20 cellular contexts compared by ENCODE assay signal in the genomic region with DNA sequence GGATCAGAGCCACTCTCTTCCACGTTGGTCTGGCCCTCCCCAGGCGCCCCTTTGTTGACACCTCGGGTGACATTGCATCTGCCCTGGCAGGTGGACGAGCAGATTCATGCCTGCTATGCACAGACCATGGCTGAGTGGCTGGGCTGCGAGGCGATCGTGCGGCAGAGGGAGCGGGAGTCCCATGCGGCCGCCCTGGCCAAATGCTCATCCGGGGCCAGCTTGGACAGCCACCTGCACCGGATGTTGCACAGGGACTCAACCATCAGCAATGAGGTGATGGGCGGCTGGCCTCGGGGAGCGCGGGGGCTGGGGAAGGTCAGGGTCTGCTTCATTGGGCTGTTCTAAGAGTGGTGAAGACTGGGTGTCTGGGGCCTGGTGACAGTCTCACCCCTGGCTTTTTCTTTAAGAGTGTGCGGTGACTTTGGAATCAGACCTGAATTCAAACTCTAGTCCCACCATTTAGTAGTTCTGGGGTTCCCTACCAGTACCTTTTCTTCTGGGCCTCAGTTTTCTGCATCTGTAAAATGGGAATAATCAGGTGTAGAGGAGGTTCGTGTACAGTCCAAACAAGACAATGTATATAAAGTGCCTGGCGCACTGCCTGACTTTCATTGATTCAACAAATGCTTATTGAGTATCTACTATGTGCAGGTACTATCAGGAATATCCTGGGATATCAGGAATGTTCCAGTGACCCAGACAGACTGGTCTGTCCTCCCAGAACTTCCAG. TPM values are rescaled to one million over a fixed set of nuclear protein-coding genes. Genes with fewer than 3 reads are reported as not detected.
DNase-seq lines count a peak whose midpoint lies in the region; ATAC-seq and TF ChIP-seq lines count a peak whose summit lies in the region.
"Had no signal": no experiment of that assay in that cellular context is flagged by ENCODE, and none has a peak within 500 bp of the region (broad histone marks: within the 10 kb centered on the region; RNA-seq: fewer than 3 reads in every experiment).

No MANE protein-coding gene starts in this region.

- peaks cover 8% of the 10 kb centered on the region for H3K4me1 ChIP-seq in adipocyte (ENCODE audit: control insufficient read depth, insufficient read depth, low read length)
- H3K4me1 ChIP-seq in hepatocyte (ENCODE audit: insufficient read depth): peaks cover 12% of the 10 kb centered on the region
- peaks cover 13 to 17% of the 10 kb centered on the region in 2 donors for H3K4me1 ChIP-seq in gastrocnemius medialis
- no peaks in the 10 kb centered on the region for H3K4me1 ChIP-seq in CD4-positive, alpha-beta memory T cell (ENCODE audit: insufficient read depth, low read length)

- H3K4me3 ChIP-seq in adipocyte (ENCODE audit: low read length) (peak overlapping the region; percentile 65), hepatocyte (no peak overlapping the region), gastrocnemius medialis (peak overlapping the region in 1 of 4 donors; percentile 39)
- H3K4me3 ChIP-seq in CD4-positive, alpha-beta memory T cell (ENCODE audit: low read length in 2 of 2): no peak overlapping the region
- H3K4me3 ChIP-seq: GM12878, ovary had no signal

- no peaks in the 10 kb centered on the region for H3K79me2 ChIP-seq in hepatocyte

- H3K27ac ChIP-seq in hepatocyte (peak overlapping the region; percentile 84), gastrocnemius medialis (peak overlapping the region; percentile 82 to 88 (median 84))
- H3K27ac ChIP-seq in CD4-positive, alpha-beta memory T cell (ENCODE audit: low read depth, low read length): no peak overlapping the region

- TF ChIP-seq CTCF in Calu3 (IDR thresholded peaks at IDR 0.05; ENCODE audit: unreplicated experiment) (no peak), hepatocyte (IDR thresholded peaks at IDR 0.05; ENCODE audit: poor library complexity) (no peak), gastrocnemius medialis (IDR thresholded peaks at IDR 0.05 in 4 of 5, conservative IDR thresholded peaks at IDR 0.05 in 1 of 5) (no peak)

- no peak overlapping the region for H2AFZ ChIP-seq in hepatocyte

- peaks cover 18% of the 10 kb centered on the region for H3K4me1 Mint-ChIP-seq in Calu3 (ENCODE audit: low read depth, unreplicated experiment)
- no peaks in the 10 kb centered on the region for H3K4me1 Mint-ChIP-seq in CD4-positive, alpha-beta memory T cell
- H3K4me1 Mint-ChIP-seq: activated CD4-positive, alpha-beta T cell treated with anti-CD3 and anti-CD28 coated beads for 36 hours; activated naive CD8-positive, alpha-beta T cell treated with anti-CD3 and anti-CD28 coated beads, Interleukin-2, amount 10 ng/mL, durations not matched to agents 7 days and 5 days had no signal

- H3K9ac ChIP-seq in adipocyte (ENCODE audit: low read length): no peak overlapping the region

- POLR2A ChIA-PET in CD4-positive, alpha-beta memory T cell (lab: Charles Lee; ENCODE audit: partially characterized antibody): no interaction called here

- peaks cover 16% of the 10 kb centered on the region for H3K27me3 Mint-ChIP-seq in Calu3 (ENCODE audit: unreplicated experiment)
- H3K27me3 Mint-ChIP-seq in CD4-positive, alpha-beta memory T cell: no peaks in the 10 kb centered on the region
- H3K27me3 Mint-ChIP-seq: activated CD4-positive, alpha-beta T cell treated with anti-CD3 and anti-CD28 coated beads for 36 hours; activated naive CD8-positive, alpha-beta T cell treated with anti-CD3 and anti-CD28 coated beads, Interleukin-2, amount 10 ng/mL, durations not matched to agents 7 days and 5 days; type B pancreatic cell had no signal

- DNase-seq in Calu3: no peak
- no peak for DNase-seq in adipocyte (ENCODE audit: low read depth)
- DNase-seq in hepatocyte (ENCODE audit: low spot score): no peak
- no peak for DNase-seq in gastrocnemius medialis
- no peak for DNase-seq in middle frontal gyrus (ENCODE audit: extremely low spot score, low spot score)
- no peak for DNase-seq in CD4-positive, alpha-beta memory T cell
- no peak for DNase-seq in COR-L47 (lab: John Stamatoyannopoulos, UW)
- no peak for DNase-seq in anterior cingulate cortex (lab: John Stamatoyannopoulos, UW)
- DNase-seq: activated CD4-positive, alpha-beta T cell treated with anti-CD3 and anti-CD28 coated beads for 36 hours; activated naive CD8-positive, alpha-beta T cell treated with anti-CD3 and anti-CD28 coated beads, Interleukin-2, amount 10 ng/mL, durations not matched to agents 7 days and 5 days; cortex of kidney; EL; NCI-H1048 had no signal

- ATAC-seq in gastrocnemius medialis: no peak
- ATAC-seq: activated CD4-positive, alpha-beta T cell treated with anti-CD3 and anti-CD28 coated beads for 36 hours; GM12878 had no signal

- no peaks in the 10 kb centered on the region for H3K9me2 ChIP-seq in hepatocyte (replicated peaks; ENCODE audit: insufficient read depth)

- TF ChIP-seq POLR2A in gastrocnemius medialis (IDR thresholded peaks at IDR 0.05): no peak

- H3K36me3 Mint-ChIP-seq in Calu3 (ENCODE audit: insufficient read depth, unreplicated experiment): no peaks in the 10 kb centered on the region
- no peaks in the 10 kb centered on the region for H3K36me3 Mint-ChIP-seq in CD4-positive, alpha-beta memory T cell
- H3K36me3 Mint-ChIP-seq: activated naive CD8-positive, alpha-beta T cell treated with anti-CD3 and anti-CD28 coated beads, Interleukin-2, amount 10 ng/mL, durations not matched to agents 7 days and 5 days; CD14-positive monocyte; mesothelial cell of epicardium; type B pancreatic cell had no signal

- in situ Hi-C loops in gastrocnemius medialis (cut with MboI; ENCODE audit: low sequenced_read_pairs in 4 of 4): no loop called here

- H4K20me1 ChIP-seq in hepatocyte (ENCODE audit: insufficient read depth, poor library complexity, severe bottlenecking): no peaks in the 10 kb centered on the region

- H3K27ac Mint-ChIP-seq in Calu3 (ENCODE audit: unreplicated experiment): peak overlapping the region; percentile 86
- H3K27ac Mint-ChIP-seq in CD4-positive, alpha-beta memory T cell: no peak overlapping the region
- H3K27ac Mint-ChIP-seq: activated CD4-positive, alpha-beta T cell treated with anti-CD3 and anti-CD28 coated beads for 36 hours; activated naive CD8-positive, alpha-beta T cell treated with anti-CD3 and anti-CD28 coated beads, Interleukin-2, amount 10 ng/mL, durations not matched to agents 7 days and 5 days had no signal

- no peaks in the 10 kb centered on the region for H3K36me3 ChIP-seq in adipocyte (ENCODE audit: control insufficient read depth, insufficient read depth, low read length, severe bottlenecking)
- no peaks in the 10 kb centered on the region for H3K36me3 ChIP-seq in hepatocyte (replicated peaks; ENCODE audit: insufficient read depth, low read depth)
- H3K36me3 ChIP-seq in gastrocnemius medialis: no peaks in the 10 kb centered on the region
- H3K36me3 ChIP-seq in CD4-positive, alpha-beta memory T cell (ENCODE audit: insufficient read depth, low read length): no peaks in the 10 kb centered on the region
- H3K36me3 ChIP-seq: ovary had no signal

- H3K9me3 Mint-ChIP-seq in Calu3 (ENCODE audit: low read depth, unreplicated experiment): no peaks in the 10 kb centered on the region
- no peaks in the 10 kb centered on the region for H3K9me3 Mint-ChIP-seq in CD4-positive, alpha-beta memory T cell
- H3K9me3 Mint-ChIP-seq: activated naive CD8-positive, alpha-beta T cell treated with anti-CD3 and anti-CD28 coated beads, Interleukin-2, amount 10 ng/mL, durations not matched to agents 7 days and 5 days; CD14-positive monocyte; mesothelial cell of epicardium; type B pancreatic cell had no signal

- H3K4me2 ChIP-seq in hepatocyte: peak overlapping the region; percentile 65

- no peaks in the 10 kb centered on the region for H3K9me3 ChIP-seq in adipocyte (ENCODE audit: control insufficient read depth, low read length)
- no peaks in the 10 kb centered on the region for H3K9me3 ChIP-seq in hepatocyte (ENCODE audit: low read depth)
- H3K9me3 ChIP-seq in gastrocnemius medialis: no peaks in the 10 kb centered on the region
- H3K9me3 ChIP-seq in CD4-positive, alpha-beta memory T cell (ENCODE audit: control insufficient read depth in 1 of 2, low read length in 2 of 2): no peaks in the 10 kb centered on the region
- H3K9me3 ChIP-seq: ovary had no signal

- whole genome bisulfite sequencing in hepatocyte (ENCODE audit: low lambda C conversion rate, missing lambda C conversion rate): 96% methylated on average over 19 of the region's 20 CpGs

- intact Hi-C loops in Calu3 (cut with micrococcal nuclease; ENCODE audit: unreplicated experiment): no loop called here
- intact Hi-C loops in gastrocnemius medialis (cut with DNase I; ENCODE audit: low total_unique reads): loop anchor here (10.0 kb wide), 1 partner anchor 271 kb away; no protein-coding TSS in a partner anchor
- intact Hi-C loops in CD4-positive, alpha-beta memory T cell (cut with micrococcal nuclease): no loop called here

- no TSS peak for BruUV-seq in Calu3 (replicated peaks; lab: Mats Ljungman, UMichigan)

- peak overlapping the region; percentile 32 for H3K4me3 Mint-ChIP-seq in Calu3 (ENCODE audit: low read depth, unreplicated experiment)
- no peak overlapping the region for H3K4me3 Mint-ChIP-seq in CD4-positive, alpha-beta memory T cell
- H3K4me3 Mint-ChIP-seq: activated CD4-positive, alpha-beta T cell treated with anti-CD3 and anti-CD28 coated beads for 36 hours; activated naive CD8-positive, alpha-beta T cell treated with anti-CD3 and anti-CD28 coated beads, Interleukin-2, amount 10 ng/mL, durations not matched to agents 7 days and 5 days; mesothelial cell of epicardium; type B pancreatic cell had no signal

- CTCF ChIA-PET in Calu3 (lab: Charles Lee): no interaction called here
- CTCF ChIA-PET in CD4-positive, alpha-beta memory T cell (lab: Charles Lee; ENCODE audit: partially characterized antibody): no interaction called here

- peaks cover 5% of the 10 kb centered on the region for H3K27me3 ChIP-seq in adipocyte (replicated peaks; ENCODE audit: control insufficient read depth, insufficient read depth, low read length)
- H3K27me3 ChIP-seq in hepatocyte: no peaks in the 10 kb centered on the region
- H3K27me3 ChIP-seq in gastrocnemius medialis: no peaks in the 10 kb centered on the region
- H3K27me3 ChIP-seq in CD4-positive, alpha-beta memory T cell (ENCODE audit: insufficient read depth, low read length): no peaks in the 10 kb centered on the region
- H3K27me3 ChIP-seq: ovary had no signal

RNA-seq across cellular contexts. Expression of a gene that starts 53.0 kb away (rescaled TPM):
- not detected in 2 replicates for total RNA-seq in Calu3 (2022)
- total RNA-seq in hepatocyte: not detected in 2 replicates
- polyA plus RNA-seq in hepatocyte: not detected in 2 replicates
- total RNA-seq in gastrocnemius medialis: not detected
- not detected for total RNA-seq in CD4-positive, alpha-beta memory T cell
- not detected for polyA plus RNA-seq in CD4-positive, alpha-beta memory T cell
- total RNA-seq: activated CD4-positive, alpha-beta T cell treated with anti-CD3 and anti-CD28 coated beads for 36 hours; activated naive CD8-positive, alpha-beta T cell treated with anti-CD3 and anti-CD28 coated beads, Interleukin-2, amount 10 ng/mL, durations not matched to agents 7 days and 5 days; GM12878; IMR-90; mesothelial cell of epicardium; T-helper 1 cell treated with Interleukin-12 subunit alpha and Interleukin-12 subunit beta and Interleukin-4 antibody, amounts not matched to agents 30 ng/mL and 1 ng/mL, for 36 hours had no signal
- polyA plus RNA-seq: CD14-positive monocyte, GM12878, IMR-90, ovary had no signal

RNA-seq across cellular contexts. Expression of a gene that starts 59.0 kb away (rescaled TPM):
- total RNA-seq in Calu3 (2022) (63.1 and 67.4 TPM in 2 replicates), hepatocyte (24.1 and 26.5 TPM in 2 replicates), gastrocnemius medialis (10 to 100 TPM; 16.2 to 35.0 (median 21.7) TPM)
- 7.0 and 8.1 TPM in 2 replicates for polyA plus RNA-seq in hepatocyte
- 10 to 100 TPM in 1 of 2 experiments, 1 to 10 TPM in 1; 9.6 to 10.2 TPM for total RNA-seq in CD4-positive, alpha-beta memory T cell
- polyA plus RNA-seq in CD4-positive, alpha-beta memory T cell: under 1 TPM; 0.04 to 0.68 TPM
- total RNA-seq: IMR-90 had no signal
- polyA plus RNA-seq: CD14-positive monocyte had no signal
